In the genomic region with DNA sequence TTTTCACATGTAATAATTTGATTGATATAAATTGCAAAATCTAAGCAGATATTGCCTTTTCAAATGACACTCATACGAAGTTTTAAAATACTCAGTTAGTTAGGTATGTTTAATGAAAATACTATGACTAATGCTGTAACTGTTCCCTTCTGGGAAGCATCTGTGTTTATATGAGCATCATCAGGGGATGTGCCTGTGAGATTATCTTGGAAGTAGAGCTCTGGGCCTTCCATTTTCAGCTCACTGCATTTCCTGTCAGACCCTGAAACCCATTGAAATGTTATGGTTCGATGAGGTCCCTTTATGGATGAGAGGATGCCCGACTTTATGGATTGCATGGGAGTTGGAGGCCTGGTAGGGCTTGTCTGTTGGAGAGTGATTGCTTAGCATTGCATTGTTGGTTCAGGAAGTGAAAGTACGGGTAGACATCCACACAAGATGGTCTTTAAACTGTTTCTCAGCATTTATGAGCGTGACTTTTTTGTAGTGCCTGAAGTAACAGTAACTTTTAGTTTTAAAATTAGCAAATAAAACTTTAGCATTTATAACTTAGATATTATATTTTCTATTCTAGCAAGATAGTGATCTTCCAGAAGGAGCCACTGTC, we compare ENCODE assay signal across 11 cellular contexts. TPM values are rescaled to one million over a fixed set of nuclear protein-coding genes. Genes with fewer than 3 reads are reported as not detected.
DNase-seq lines count a peak whose midpoint lies in the region; ATAC-seq and TF ChIP-seq lines count a peak whose summit lies in the region.
"Had no signal": no experiment of that assay in that cellular context is flagged by ENCODE, and none has a peak within 500 bp of the region (broad histone marks: within the 10 kb centered on the region; RNA-seq: fewer than 3 reads in every experiment).

No MANE protein-coding gene starts in this region.

- TF ChIP-seq CTCF in epithelial cell of esophagus (IDR thresholded peaks at IDR 0.05; ENCODE audit: insufficient read depth, low read depth, low read length, missing control alignments): no peak

- H3K9me3 Mint-ChIP-seq in naive B cell: no peaks in the 10 kb centered on the region
- no peaks in the 10 kb centered on the region for H3K9me3 Mint-ChIP-seq in stimulated activated memory B cell treated with anti-CD40 and anti-IgM and Interleukin-4, amounts not matched to agents 10 μg/mL and 1 μg/mL and 100 μg/mL, for 72 hours

- peaks cover 14 to 18% (median 17%) of the 10 kb centered on the region in 3 donors for H3K4me1 Mint-ChIP-seq in naive B cell
- peaks cover 18% of the 10 kb centered on the region for H3K4me1 Mint-ChIP-seq in stimulated activated memory B cell treated with anti-CD40 and anti-IgM and Interleukin-4, amounts not matched to agents 10 μg/mL and 1 μg/mL and 100 μg/mL, for 72 hours

- H3K27me3 Mint-ChIP-seq in naive B cell: no peaks in the 10 kb centered on the region
- H3K27me3 Mint-ChIP-seq in stimulated activated memory B cell treated with anti-CD40 and anti-IgM and Interleukin-4, amounts not matched to agents 10 μg/mL and 1 μg/mL and 100 μg/mL, for 72 hours: no peaks in the 10 kb centered on the region

- H3K27ac Mint-ChIP-seq in naive B cell: peak overlapping the region in 2 of 6 donors; percentile 36 to 82
- H3K27ac Mint-ChIP-seq in stimulated activated memory B cell treated with anti-CD40 and anti-IgM and Interleukin-4, amounts not matched to agents 10 μg/mL and 1 μg/mL and 100 μg/mL, for 72 hours: no peak overlapping the region

- peak; percentile 49 to 58 for ATAC-seq in naive B cell (ENCODE audit: low read depth in 2 of 2)
- no peak for ATAC-seq in GM21717 (IDR thresholded peaks at IDR 0.05; ENCODE audit: unreplicated experiment)
- ATAC-seq in stimulated activated memory B cell treated with anti-CD40 and anti-IgM and Interleukin-4, amounts not matched to agents 10 μg/mL and 1 μg/mL and 100 μg/mL, for 72 hours: no peak

- H3K4me3 Mint-ChIP-seq in naive B cell: peak overlapping the region in 3 of 8 donors; percentile 5 to 63 (median 30)
- no peak overlapping the region for H3K4me3 Mint-ChIP-seq in stimulated activated memory B cell treated with anti-CD40 and anti-IgM and Interleukin-4, amounts not matched to agents 10 μg/mL and 1 μg/mL and 100 μg/mL, for 72 hours

- no peak overlapping the region for H3K4me3 ChIP-seq in epithelial cell of esophagus (ENCODE audit: low read length)
- H3K4me3 ChIP-seq: stomach had no signal

- H3K36me3 Mint-ChIP-seq in naive B cell: peaks cover 19 to 55% of the 10 kb centered on the region in 2 donors
- H3K36me3 Mint-ChIP-seq in stimulated activated memory B cell treated with anti-CD40 and anti-IgM and Interleukin-4, amounts not matched to agents 10 μg/mL and 1 μg/mL and 100 μg/mL, for 72 hours: peaks cover 58% of the 10 kb centered on the region

- DNase-seq in EL (peak; percentile 88), RPMI7951 (ENCODE audit: low read depth) (peak; percentile 62), epithelial cell of esophagus (ENCODE audit: low read depth) (peak; percentile 10), naive B cell (no peak)
- no peak for DNase-seq in stimulated activated CD4-positive, alpha-beta T cell treated with anti-CD3 and anti-CD28 coated beads, Interleukin-1b, Interleukin-23, amount 100 ng/mL, for 48 hours
- DNase-seq in stimulated activated CD4-positive, alpha-beta T cell treated with anti-CD3 and anti-CD28 coated beads, Interleukin-4, amount 100 ng/mL, for 4 hours: no peak
- DNase-seq: NCI-H69, stomach, SW 1271 had no signal

RNA-seq across cellular contexts. Expression of a gene that starts 28.7 kb away (rescaled TPM):
- 47.9 and 52.7 TPM in 2 replicates for total RNA-seq in RPMI7951 (2014; rRNA removed; shearing (Covaris generic))
- 100 to 1,000 TPM in 1 of 6 donors, 10 to 100 TPM in 5; 65.3 to 114 (median 80.7) TPM for polyA plus RNA-seq in naive B cell (ENCODE audit: low read depth in 6 of 6)

RNA-seq across cellular contexts. Expression of a gene that starts 28.9 kb away (rescaled TPM):
- 4.9 and 5.1 TPM in 2 replicates for total RNA-seq in RPMI7951 (2014; rRNA removed; shearing (Covaris generic))
- polyA plus RNA-seq in naive B cell (ENCODE audit: low read depth in 6 of 6): under 1 TPM in 1 of 6 donors, not detected in 5; 0.08 TPM

RNA-seq across cellular contexts. Expression of a gene that starts 29.2 kb away (rescaled TPM):
- 73.2 and 87.5 TPM in 2 replicates for total RNA-seq in RPMI7951 (2014; rRNA removed; shearing (Covaris generic))
- 10 to 100 TPM; 24.1 to 34.4 (median 32.0) TPM for polyA plus RNA-seq in naive B cell (ENCODE audit: low read depth in 6 of 6)

Comparison
In these comparisons a context has a peak if more than half of its experiments do, and no peak if none do; other contexts are left out.
1. DNase-seq: peak in EL (single experiment), RPMI7951 (single experiment) and epithelial cell of esophagus (single experiment); none in naive B cell (single experiment), stimulated activated CD4-positive, alpha-beta T cell treated with anti-CD3 and anti-CD28 coated beads, Interleukin-1b, Interleukin-23, amount 100 ng/mL, for 48 hours (single experiment) and stimulated activated CD4-positive, alpha-beta T cell treated with anti-CD3 and anti-CD28 coated beads, Interleukin-4, amount 100 ng/mL, for 4 hours (0 of 2).
2. ATAC-seq: peak in naive B cell (2 of 2); none in GM21717 (single experiment) and stimulated activated memory B cell treated with anti-CD40 and anti-IgM and Interleukin-4, amounts not matched to agents 10 μg/mL and 1 μg/mL and 100 μg/mL, for 72 hours (single experiment).